ENCODE assay signal across 1 cellular context in genomic region chr19:47315125-47315821, GRCh38.
TF ChIP-seq lines count a peak whose summit lies in the region.

No MANE protein-coding gene starts in this region.

TF ChIP-seq in K562, 482 proteins besides CTCF, POLR2A, EP300 and RAD21 (continued from another document):
- TF ChIP-seq HOMEZ (CRISPR knock-in tag; IDR thresholded peaks at IDR 0.05) (no peak), ELK3 (CRISPR knock-in tag; IDR thresholded peaks at IDR 0.05) (no peak), ZNF134 (CRISPR knock-in tag; conservative IDR thresholded peaks at IDR 0.05) (no peak), RBM25 (IDR thresholded peaks at IDR 0.05; ENCODE audit: low read depth, low read length, severe bottlenecking) (peak; percentile 61), TEAD2 (tag; IDR thresholded peaks at IDR 0.05) (no peak), TAL1 (IDR thresholded peaks at IDR 0.05) (no peak), ETS1 (conservative IDR thresholded peaks at IDR 0.05; ENCODE audit: control insufficient read depth, low read depth, low read length) (no peak), E2F6 (IDR thresholded peaks at IDR 0.05; ENCODE audit: borderline replicate concordance in 1 of 2, extremely low read depth in 1 of 2, insufficient read depth in 1 of 2, insufficient read length in 1 of 2, low read depth in 1 of 2, low read length in 1 of 2, poor library complexity in 1 of 2, severe bottlenecking in 1 of 2) (peak in 1 of 2 experiments; percentile 27), KLF16 (IDR thresholded peaks at IDR 0.05) (no peak), SREBF1 (IDR thresholded peaks at IDR 0.05; ENCODE audit: borderline replicate concordance, low read depth, low read length) (no peak), ZFP36 (IDR thresholded peaks at IDR 0.05; ENCODE audit: low read depth, low read length, partially characterized antibody) (peak; percentile 67)
